In the genomic region with DNA sequence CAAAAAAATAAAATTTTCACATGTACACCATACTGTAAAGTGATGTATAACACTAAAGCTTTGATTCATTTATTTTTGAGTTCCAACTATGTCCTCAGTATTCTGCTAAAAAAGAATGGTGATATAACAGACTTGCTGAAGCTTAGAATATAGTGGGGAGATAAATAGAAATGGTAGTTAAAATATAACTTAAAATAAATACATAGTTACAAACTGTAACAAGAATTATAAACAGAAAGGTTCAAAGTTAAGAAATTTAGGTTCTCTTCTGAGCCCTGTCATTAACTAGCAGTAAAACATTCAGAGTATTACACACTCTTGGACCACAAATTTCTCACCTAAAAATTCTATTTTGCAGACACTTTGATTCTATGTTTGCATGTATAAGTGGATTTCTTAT, we compare ENCODE assay signal across 30 cellular contexts.
"Had no signal": no experiment of that assay in that cellular context is flagged by ENCODE, and none has a peak within 500 bp of the region (broad histone marks: within the 10 kb centered on the region; RNA-seq: fewer than 3 reads in every experiment).

No MANE protein-coding gene starts in this region.

- H3K36me3 ChIP-seq: adrenal gland had no signal

- H3K9me3 ChIP-seq: adrenal gland, body of pancreas had no signal

- H3K4me1 ChIP-seq: adrenal gland, body of pancreas had no signal

- DNase-seq: activated CD4-positive, alpha-beta memory T cell treated with anti-CD3 and anti-CD28 coated beads for 36 hours; activated CD4-positive, alpha-beta T cell treated with anti-CD3 and anti-CD28 coated beads for 36 hours; activated CD4-positive, alpha-beta T cell treated with anti-CD3 and anti-CD28 coated beads, Interleukin-2, amount 10 ng/mL, durations not matched to agents 24 days and 14 days; activated CD4-positive, CD25-positive, alpha-beta regulatory T cell; activated CD4-positive, CD25-positive, alpha-beta regulatory T cell treated with anti-CD3 and anti-CD28 coated beads, Interleukin-2, amount 50 U/mL, for 72 hours; activated CD8-positive, alpha-beta memory T cell treated with anti-CD3 and anti-CD28 coated beads, Interleukin-2, amount 10 ng/mL, durations not matched to agents 7 days and 5 days; activated CD8-positive, alpha-beta memory T cell treated with anti-CD3 and anti-CD28 coated beads, Interleukin-2, amount 50 U/mL, for 4 hours; activated CD8-positive, alpha-beta T cell treated with anti-CD3 and anti-CD28 coated beads, Interleukin-2, amount 10 ng/mL, durations not matched to agents 7 days and 5 days; activated effector memory CD4-positive, alpha-beta T cell treated with anti-CD3 and anti-CD28 coated beads, Interleukin-2, amount 50 U/mL, for 16 hours; activated naive CD4-positive, alpha-beta T cell treated with anti-CD3 and anti-CD28 coated beads for 36 hours; activated naive CD8-positive, alpha-beta T cell treated with anti-CD3 and anti-CD28 coated beads for 36 hours; activated naive CD8-positive, alpha-beta T cell treated with anti-CD3 and anti-CD28 coated beads, Interleukin-2, amount 50 U/mL, for 24 hours; activated T-cell treated with anti-CD3 and anti-CD28 coated beads, Interleukin-2, amount 50 U/mL, for 1 hour; activated T-cell treated with anti-CD3 and anti-CD28 coated beads, Interleukin-2, amount 50 U/mL, for 48 hours; adrenal gland; amygdala; aorta; body of pancreas; caudate nucleus; cortex of kidney; dermis blood vessel endothelial cell; effector CD4-positive, alpha-beta T cell; effector memory CD8-positive, alpha-beta T cell; foreskin fibroblast; head of caudate nucleus; T-helper 17 cell; T1000 had no signal

- H3K27ac ChIP-seq: adrenal gland, body of pancreas, epithelial cell of prostate had no signal

- FAIRE-seq: endothelial cell of umbilical vein had no signal

- ATAC-seq: activated CD4-positive, alpha-beta T cell treated with anti-CD3 and anti-CD28 coated beads for 36 hours; activated CD8-positive, alpha-beta memory T cell treated with anti-CD3 and anti-CD28 coated beads, Interleukin-2, amount 10 ng/mL, durations not matched to agents 7 days and 5 days; activated CD8-positive, alpha-beta T cell treated with anti-CD3 and anti-CD28 coated beads, Interleukin-2, amount 10 ng/mL, durations not matched to agents 7 days and 5 days; activated naive CD8-positive, alpha-beta T cell treated with anti-CD3 and anti-CD28 coated beads, Interleukin-2, amount 50 U/mL, for 24 hours; body of pancreas; effector memory CD8-positive, alpha-beta T cell; esophagus mucosa; T-helper 17 cell had no signal

- H3K27me3 ChIP-seq: adrenal gland, body of pancreas had no signal

- H3K4me3 ChIP-seq: adrenal gland, body of pancreas had no signal
